21 cellular contexts compared by ENCODE assay signal in the genomic region with DNA sequence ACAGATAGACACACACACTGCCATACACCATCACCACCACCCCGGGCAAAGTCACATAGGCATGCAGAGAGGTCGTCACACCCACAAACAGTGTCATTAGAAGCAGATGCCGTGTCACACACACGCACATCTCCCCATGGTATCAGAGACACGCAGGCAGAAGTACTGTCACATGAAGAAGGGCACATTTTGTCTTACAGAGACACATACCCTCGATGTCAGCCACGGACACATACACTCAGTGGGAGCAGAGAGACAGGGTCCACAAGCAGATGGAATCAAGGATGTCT. TPM values are rescaled to one million over a fixed set of nuclear protein-coding genes. Genes with fewer than 3 reads are reported as not detected.
"Had no signal": no experiment of that assay in that cellular context is flagged by ENCODE, and none has a peak within 500 bp of the region (broad histone marks: within the 10 kb centered on the region; RNA-seq: fewer than 3 reads in every experiment).

No MANE protein-coding gene starts in this region.

- H3K4me3 ChIP-seq: skin epidermis, suprapubic skin, transverse colon had no signal

- H3K9me3 ChIP-seq: suprapubic skin, transverse colon had no signal

- FAIRE-seq: colon, endometrium had no signal

- H3K36me3 ChIP-seq: suprapubic skin, transverse colon had no signal

- H3K9me3 Mint-ChIP-seq: activated naive CD4-positive, alpha-beta T cell treated with anti-CD3 and anti-CD28 coated beads, Interleukin-2, amount 50 U/mL, for 72 hours; natural killer cell; stimulated activated naive CD8-positive, alpha-beta T cell treated with anti-CD3 and anti-CD28 coated beads, Interleukin-15, amount 100 ng/mL, for 72 hours had no signal

- ATAC-seq: activated naive CD4-positive, alpha-beta T cell treated with anti-CD3 and anti-CD28 coated beads, Interleukin-2, amount 50 U/mL, for 72 hours; natural killer cell; stimulated activated naive CD8-positive, alpha-beta T cell treated with anti-CD3 and anti-CD28 coated beads, Interleukin-15, amount 100 ng/mL, for 72 hours had no signal

- H3K36me3 Mint-ChIP-seq: natural killer cell had no signal

- H3K4me1 Mint-ChIP-seq: natural killer cell had no signal

- H3K27ac Mint-ChIP-seq: activated naive CD4-positive, alpha-beta T cell treated with anti-CD3 and anti-CD28 coated beads, Interleukin-2, amount 50 U/mL, for 72 hours; natural killer cell; progenitor cell of endocrine pancreas; stimulated activated naive CD8-positive, alpha-beta T cell treated with anti-CD3 and anti-CD28 coated beads, Interleukin-15, amount 100 ng/mL, for 72 hours had no signal

- H3K4me3 Mint-ChIP-seq: natural killer cell; stimulated activated naive CD8-positive, alpha-beta T cell treated with anti-CD3 and anti-CD28 coated beads, Interleukin-15, amount 100 ng/mL, for 72 hours had no signal

- DNase-seq: activated CD4-positive, alpha-beta T cell treated with anti-CD3 and anti-CD28 coated beads for 1 hour; activated CD4-positive, alpha-beta T cell treated with anti-CD3 and anti-CD28 coated beads, Interleukin-2, amount 50 U/mL, for 48 hours; activated gamma-delta T cell treated with Interleukin-2 at 50 U/mL for 16 hours; central memory CD4-positive, alpha-beta T cell; erythroblast; foreskin melanocyte; kidney glomerular epithelial cell; natural killer cell; occipital lobe; stimulated activated CD4-positive, alpha-beta T cell treated with anti-CD3 and anti-CD28 coated beads, Interleukin-15, amount 100 ng/mL, for 24 hours; stimulated activated CD4-positive, alpha-beta T cell treated with anti-CD3 and anti-CD28 coated beads, Interleukin-2, amount 100 ng/mL, for 48 hours; stimulated activated naive CD8-positive, alpha-beta T cell treated with anti-CD3 and anti-CD28 coated beads, Interleukin-15, amount 100 ng/mL, for 72 hours; T-helper 2 cell; transverse colon had no signal

- H3K27ac ChIP-seq: dorsolateral prefrontal cortex, skin epidermis, suprapubic skin, transverse colon had no signal

RNA-seq across cellular contexts. Expression of a gene that starts 3.3 kb away (rescaled TPM):
- total RNA-seq: natural killer cell had no signal
